1 cellular context compared by ENCODE assay signal in the genomic region with DNA sequence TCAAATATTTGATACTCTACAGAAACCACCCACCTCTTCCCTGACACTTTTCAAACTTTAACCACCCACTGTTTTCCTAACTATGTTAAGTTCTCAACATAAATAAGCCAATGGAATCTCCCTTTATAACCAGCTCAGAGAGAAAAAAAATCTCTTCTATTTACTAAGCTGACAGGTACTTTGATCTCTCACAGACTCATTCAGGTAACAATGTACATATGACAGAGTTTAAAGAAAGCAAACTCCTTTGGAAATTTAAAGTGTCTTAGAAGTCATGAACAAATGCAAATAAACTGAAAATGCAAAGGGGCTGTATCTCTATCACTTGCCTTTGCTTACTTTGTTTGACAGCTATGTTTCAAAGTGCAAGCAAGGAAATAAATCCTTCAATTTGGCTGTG.
TF ChIP-seq lines count a peak whose summit lies in the region.

No MANE protein-coding gene starts in this region.

TF ChIP-seq in HepG2, 621 proteins besides CTCF, POLR2A, EP300 and RAD21 (continued from another document and continues in another):
- TF ChIP-seq, protein P1, sequence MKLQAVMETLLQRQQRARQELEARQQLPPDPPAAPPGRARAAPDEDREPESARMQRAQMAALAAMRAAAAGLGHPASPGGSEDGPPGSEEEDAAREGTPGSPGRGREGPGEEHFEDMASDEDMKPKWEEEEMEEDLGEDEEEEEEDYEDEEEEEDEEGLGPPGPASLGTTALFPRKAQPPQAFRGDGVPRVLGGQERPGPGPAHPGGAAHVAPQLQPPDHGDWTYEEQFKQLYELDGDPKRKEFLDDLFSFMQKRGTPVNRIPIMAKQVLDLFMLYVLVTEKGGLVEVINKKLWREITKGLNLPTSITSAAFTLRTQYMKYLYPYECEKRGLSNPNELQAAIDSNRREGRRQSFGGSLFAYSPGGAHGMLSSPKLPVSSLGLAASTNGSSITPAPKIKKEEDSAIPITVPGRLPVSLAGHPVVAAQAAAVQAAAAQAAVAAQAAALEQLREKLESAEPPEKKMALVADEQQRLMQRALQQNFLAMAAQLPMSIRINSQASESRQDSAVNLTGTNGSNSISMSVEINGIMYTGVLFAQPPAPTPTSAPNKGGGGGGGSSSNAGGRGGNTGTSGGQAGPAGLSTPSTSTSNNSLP (IDR thresholded peaks at IDR 0.05; ENCODE audit: low read depth, low read length): peak; percentile 56; the same call in 1 of the 2 replicates
- TF ChIP-seq TCF7L2 (IDR thresholded peaks at IDR 0.05; ENCODE audit: low read depth, low read length) (peak; percentile 45; the same call in 1 of the 2 replicates), ZNF660 (CRISPR knock-in tag; IDR thresholded peaks at IDR 0.05; ENCODE audit: borderline replicate concordance, low read depth) (no peak), HNF4G (IDR thresholded peaks at IDR 0.05; ENCODE audit: borderline replicate concordance, low read depth, low read length) (0 out of 2 replicates have a peak, but pooled peaks have one; percentile 6), HNF4G (CRISPR knock-in tag; IDR thresholded peaks at IDR 0.05; ENCODE audit: borderline replicate concordance, low read depth) (no peak), PPARG (CRISPR knock-in tag; conservative IDR thresholded peaks at IDR 0.05) (peak; percentile 46; the same call in 1 of the 2 replicates), SAP130 (CRISPR knock-in tag; IDR thresholded peaks at IDR 0.05; ENCODE audit: low read depth) (peak; percentile 62; the same call in 1 of the 2 replicates), ELF3 (CRISPR knock-in tag; IDR thresholded peaks at IDR 0.05) (0 out of 2 replicates have a peak, but pooled peaks have one; percentile 24), MXD4 (CRISPR knock-in tag; IDR thresholded peaks at IDR 0.05) (0 out of 2 replicates have a peak, but pooled peaks have one; percentile 21), SOX13 (IDR thresholded peaks at IDR 0.05) (peak; percentile 31; the same call in 1 of the 2 replicates), SOX13 (CRISPR knock-in tag; conservative IDR thresholded peaks at IDR 0.05 in 1 of 2, IDR thresholded peaks at IDR 0.05 in 1 of 2) (peak in 1 of 2 experiments; percentile 77; a peak in 2 of 4 replicates), ZNF180 (CRISPR knock-in tag; IDR thresholded peaks at IDR 0.05; ENCODE audit: borderline replicate concordance, low read depth) (no peak), ISL2 (CRISPR knock-in tag; IDR thresholded peaks at IDR 0.05) (peak; percentile 88), PHF5A (CRISPR knock-in tag; IDR thresholded peaks at IDR 0.05; ENCODE audit: low read depth, unreplicated experiment) (peak; percentile 48), DPF2 (CRISPR knock-in tag; IDR thresholded peaks at IDR 0.05; ENCODE audit: borderline replicate concordance, low read depth) (peak; percentile 49; the same call in 1 of the 2 replicates), GATAD2A (CRISPR knock-in tag; IDR thresholded peaks at IDR 0.05) (peak; percentile 72)
- TF ChIP-seq, protein P2, sequence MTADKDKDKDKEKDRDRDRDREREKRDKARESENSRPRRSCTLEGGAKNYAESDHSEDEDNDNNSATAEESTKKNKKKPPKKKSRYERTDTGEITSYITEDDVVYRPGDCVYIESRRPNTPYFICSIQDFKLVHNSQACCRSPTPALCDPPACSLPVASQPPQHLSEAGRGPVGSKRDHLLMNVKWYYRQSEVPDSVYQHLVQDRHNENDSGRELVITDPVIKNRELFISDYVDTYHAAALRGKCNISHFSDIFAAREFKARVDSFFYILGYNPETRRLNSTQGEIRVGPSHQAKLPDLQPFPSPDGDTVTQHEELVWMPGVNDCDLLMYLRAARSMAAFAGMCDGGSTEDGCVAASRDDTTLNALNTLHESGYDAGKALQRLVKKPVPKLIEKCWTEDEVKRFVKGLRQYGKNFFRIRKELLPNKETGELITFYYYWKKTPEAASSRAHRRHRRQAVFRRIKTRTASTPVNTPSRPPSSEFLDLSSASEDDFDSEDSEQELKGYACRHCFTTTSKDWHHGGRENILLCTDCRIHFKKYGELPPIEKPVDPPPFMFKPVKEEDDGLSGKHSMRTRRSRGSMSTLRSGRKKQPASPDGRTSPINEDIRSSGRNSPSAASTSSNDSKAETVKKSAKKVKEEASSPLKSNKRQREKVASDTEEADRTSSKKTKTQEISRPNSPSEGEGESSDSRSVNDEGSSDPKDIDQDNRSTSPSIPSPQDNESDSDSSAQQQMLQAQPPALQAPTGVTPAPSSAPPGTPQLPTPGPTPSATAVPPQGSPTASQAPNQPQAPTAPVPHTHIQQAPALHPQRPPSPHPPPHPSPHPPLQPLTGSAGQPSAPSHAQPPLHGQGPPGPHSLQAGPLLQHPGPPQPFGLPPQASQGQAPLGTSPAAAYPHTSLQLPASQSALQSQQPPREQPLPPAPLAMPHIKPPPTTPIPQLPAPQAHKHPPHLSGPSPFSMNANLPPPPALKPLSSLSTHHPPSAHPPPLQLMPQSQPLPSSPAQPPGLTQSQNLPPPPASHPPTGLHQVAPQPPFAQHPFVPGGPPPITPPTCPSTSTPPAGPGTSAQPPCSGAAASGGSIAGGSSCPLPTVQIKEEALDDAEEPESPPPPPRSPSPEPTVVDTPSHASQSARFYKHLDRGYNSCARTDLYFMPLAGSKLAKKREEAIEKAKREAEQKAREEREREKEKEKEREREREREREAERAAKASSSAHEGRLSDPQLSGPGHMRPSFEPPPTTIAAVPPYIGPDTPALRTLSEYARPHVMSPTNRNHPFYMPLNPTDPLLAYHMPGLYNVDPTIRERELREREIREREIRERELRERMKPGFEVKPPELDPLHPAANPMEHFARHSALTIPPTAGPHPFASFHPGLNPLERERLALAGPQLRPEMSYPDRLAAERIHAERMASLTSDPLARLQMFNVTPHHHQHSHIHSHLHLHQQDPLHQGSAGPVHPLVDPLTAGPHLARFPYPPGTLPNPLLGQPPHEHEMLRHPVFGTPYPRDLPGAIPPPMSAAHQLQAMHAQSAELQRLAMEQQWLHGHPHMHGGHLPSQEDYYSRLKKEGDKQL (CRISPR knock-in tag; IDR thresholded peaks at IDR 0.05; ENCODE audit: low read depth): peak; percentile 52; the same call in 1 of the 2 replicates
- TF ChIP-seq, protein P3, sequence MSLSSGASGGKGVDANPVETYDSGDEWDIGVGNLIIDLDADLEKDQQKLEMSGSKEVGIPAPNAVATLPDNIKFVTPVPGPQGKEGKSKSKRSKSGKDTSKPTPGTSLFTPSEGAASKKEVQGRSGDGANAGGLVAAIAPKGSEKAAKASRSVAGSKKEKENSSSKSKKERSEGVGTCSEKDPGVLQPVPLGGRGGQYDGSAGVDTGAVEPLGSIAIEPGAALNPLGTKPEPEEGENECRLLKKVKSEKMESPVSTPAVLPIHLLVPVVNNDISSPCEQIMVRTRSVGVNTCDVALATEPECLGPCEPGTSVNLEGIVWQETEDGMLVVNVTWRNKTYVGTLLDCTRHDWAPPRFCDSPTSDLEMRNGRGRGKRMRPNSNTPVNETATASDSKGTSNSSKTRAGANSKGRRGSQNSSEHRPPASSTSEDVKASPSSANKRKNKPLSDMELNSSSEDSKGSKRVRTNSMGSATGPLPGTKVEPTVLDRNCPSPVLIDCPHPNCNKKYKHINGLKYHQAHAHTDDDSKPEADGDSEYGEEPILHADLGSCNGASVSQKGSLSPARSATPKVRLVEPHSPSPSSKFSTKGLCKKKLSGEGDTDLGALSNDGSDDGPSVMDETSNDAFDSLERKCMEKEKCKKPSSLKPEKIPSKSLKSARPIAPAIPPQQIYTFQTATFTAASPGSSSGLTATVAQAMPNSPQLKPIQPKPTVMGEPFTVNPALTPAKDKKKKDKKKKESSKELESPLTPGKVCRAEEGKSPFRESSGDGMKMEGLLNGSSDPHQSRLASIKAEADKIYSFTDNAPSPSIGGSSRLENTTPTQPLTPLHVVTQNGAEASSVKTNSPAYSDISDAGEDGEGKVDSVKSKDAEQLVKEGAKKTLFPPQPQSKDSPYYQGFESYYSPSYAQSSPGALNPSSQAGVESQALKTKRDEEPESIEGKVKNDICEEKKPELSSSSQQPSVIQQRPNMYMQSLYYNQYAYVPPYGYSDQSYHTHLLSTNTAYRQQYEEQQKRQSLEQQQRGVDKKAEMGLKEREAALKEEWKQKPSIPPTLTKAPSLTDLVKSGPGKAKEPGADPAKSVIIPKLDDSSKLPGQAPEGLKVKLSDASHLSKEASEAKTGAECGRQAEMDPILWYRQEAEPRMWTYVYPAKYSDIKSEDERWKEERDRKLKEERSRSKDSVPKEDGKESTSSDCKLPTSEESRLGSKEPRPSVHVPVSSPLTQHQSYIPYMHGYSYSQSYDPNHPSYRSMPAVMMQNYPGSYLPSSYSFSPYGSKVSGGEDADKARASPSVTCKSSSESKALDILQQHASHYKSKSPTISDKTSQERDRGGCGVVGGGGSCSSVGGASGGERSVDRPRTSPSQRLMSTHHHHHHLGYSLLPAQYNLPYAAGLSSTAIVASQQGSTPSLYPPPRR (CRISPR knock-in tag; IDR thresholded peaks at IDR 0.05; ENCODE audit: borderline replicate concordance): peak; percentile 91
- TF ChIP-seq, protein P4, sequence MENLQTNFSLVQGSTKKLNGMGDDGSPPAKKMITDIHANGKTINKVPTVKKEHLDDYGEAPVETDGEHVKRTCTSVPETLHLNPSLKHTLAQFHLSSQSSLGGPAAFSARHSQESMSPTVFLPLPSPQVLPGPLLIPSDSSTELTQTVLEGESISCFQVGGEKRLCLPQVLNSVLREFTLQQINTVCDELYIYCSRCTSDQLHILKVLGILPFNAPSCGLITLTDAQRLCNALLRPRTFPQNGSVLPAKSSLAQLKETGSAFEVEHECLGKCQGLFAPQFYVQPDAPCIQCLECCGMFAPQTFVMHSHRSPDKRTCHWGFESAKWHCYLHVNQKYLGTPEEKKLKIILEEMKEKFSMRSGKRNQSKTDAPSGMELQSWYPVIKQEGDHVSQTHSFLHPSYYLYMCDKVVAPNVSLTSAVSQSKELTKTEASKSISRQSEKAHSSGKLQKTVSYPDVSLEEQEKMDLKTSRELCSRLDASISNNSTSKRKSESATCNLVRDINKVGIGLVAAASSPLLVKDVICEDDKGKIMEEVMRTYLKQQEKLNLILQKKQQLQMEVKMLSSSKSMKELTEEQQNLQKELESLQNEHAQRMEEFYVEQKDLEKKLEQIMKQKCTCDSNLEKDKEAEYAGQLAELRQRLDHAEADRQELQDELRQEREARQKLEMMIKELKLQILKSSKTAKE (CRISPR knock-in tag; IDR thresholded peaks at IDR 0.05; ENCODE audit: borderline replicate concordance): no peak
- TF ChIP-seq, protein P5, sequence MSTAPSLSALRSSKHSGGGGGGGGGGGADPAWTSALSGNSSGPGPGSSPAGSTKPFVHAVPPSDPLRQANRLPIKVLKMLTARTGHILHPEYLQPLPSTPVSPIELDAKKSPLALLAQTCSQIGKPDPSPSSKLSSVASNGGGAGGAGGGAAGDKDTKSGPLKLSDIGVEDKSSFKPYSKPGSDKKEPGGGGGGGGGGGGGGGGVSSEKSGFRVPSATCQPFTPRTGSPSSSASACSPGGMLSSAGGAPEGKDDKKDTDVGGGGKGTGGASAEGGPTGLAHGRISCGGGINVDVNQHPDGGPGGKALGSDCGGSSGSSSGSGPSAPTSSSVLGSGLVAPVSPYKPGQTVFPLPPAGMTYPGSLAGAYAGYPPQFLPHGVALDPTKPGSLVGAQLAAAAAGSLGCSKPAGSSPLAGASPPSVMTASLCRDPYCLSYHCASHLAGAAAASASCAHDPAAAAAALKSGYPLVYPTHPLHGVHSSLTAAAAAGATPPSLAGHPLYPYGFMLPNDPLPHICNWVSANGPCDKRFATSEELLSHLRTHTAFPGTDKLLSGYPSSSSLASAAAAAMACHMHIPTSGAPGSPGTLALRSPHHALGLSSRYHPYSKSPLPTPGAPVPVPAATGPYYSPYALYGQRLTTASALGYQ (CRISPR knock-in tag; IDR thresholded peaks at IDR 0.05): 0 out of 2 replicates have a peak, but pooled peaks have one; percentile 52
- TF ChIP-seq, protein P6, sequence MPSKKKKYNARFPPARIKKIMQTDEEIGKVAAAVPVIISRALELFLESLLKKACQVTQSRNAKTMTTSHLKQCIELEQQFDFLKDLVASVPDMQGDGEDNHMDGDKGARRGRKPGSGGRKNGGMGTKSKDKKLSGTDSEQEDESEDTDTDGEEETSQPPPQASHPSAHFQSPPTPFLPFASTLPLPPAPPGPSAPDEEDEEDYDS (CRISPR knock-in tag; IDR thresholded peaks at IDR 0.05): no peak
- TF ChIP-seq, protein P7, sequence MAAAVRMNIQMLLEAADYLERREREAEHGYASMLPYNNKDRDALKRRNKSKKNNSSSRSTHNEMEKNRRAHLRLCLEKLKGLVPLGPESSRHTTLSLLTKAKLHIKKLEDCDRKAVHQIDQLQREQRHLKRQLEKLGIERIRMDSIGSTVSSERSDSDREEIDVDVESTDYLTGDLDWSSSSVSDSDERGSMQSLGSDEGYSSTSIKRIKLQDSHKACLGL (CRISPR knock-in tag; IDR thresholded peaks at IDR 0.05): no peak
- TF ChIP-seq, protein P8, sequence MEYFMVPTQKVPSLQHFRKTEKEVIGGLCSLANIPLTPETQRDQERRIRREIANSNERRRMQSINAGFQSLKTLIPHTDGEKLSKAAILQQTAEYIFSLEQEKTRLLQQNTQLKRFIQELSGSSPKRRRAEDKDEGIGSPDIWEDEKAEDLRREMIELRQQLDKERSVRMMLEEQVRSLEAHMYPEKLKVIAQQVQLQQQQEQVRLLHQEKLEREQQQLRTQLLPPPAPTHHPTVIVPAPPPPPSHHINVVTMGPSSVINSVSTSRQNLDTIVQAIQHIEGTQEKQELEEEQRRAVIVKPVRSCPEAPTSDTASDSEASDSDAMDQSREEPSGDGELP (IDR thresholded peaks at IDR 0.05; ENCODE audit: borderline replicate concordance, low read depth): 0 out of 2 replicates have a peak, but pooled peaks have one; percentile 26
- TF ChIP-seq, protein P9, sequence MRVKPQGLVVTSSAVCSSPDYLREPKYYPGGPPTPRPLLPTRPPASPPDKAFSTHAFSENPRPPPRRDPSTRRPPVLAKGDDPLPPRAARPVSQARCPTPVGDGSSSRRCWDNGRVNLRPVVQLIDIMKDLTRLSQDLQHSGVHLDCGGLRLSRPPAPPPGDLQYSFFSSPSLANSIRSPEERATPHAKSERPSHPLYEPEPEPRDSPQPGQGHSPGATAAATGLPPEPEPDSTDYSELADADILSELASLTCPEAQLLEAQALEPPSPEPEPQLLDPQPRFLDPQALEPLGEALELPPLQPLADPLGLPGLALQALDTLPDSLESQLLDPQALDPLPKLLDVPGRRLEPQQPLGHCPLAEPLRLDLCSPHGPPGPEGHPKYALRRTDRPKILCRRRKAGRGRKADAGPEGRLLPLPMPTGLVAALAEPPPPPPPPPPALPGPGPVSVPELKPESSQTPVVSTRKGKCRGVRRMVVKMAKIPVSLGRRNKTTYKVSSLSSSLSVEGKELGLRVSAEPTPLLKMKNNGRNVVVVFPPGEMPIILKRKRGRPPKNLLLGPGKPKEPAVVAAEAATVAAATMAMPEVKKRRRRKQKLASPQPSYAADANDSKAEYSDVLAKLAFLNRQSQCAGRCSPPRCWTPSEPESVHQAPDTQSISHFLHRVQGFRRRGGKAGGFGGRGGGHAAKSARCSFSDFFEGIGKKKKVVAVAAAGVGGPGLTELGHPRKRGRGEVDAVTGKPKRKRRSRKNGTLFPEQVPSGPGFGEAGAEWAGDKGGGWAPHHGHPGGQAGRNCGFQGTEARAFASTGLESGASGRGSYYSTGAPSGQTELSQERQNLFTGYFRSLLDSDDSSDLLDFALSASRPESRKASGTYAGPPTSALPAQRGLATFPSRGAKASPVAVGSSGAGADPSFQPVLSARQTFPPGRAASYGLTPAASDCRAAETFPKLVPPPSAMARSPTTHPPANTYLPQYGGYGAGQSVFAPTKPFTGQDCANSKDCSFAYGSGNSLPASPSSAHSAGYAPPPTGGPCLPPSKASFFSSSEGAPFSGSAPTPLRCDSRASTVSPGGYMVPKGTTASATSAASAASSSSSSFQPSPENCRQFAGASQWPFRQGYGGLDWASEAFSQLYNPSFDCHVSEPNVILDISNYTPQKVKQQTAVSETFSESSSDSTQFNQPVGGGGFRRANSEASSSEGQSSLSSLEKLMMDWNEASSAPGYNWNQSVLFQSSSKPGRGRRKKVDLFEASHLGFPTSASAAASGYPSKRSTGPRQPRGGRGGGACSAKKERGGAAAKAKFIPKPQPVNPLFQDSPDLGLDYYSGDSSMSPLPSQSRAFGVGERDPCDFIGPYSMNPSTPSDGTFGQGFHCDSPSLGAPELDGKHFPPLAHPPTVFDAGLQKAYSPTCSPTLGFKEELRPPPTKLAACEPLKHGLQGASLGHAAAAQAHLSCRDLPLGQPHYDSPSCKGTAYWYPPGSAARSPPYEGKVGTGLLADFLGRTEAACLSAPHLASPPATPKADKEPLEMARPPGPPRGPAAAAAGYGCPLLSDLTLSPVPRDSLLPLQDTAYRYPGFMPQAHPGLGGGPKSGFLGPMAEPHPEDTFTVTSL (CRISPR knock-in tag; IDR thresholded peaks at IDR 0.05; ENCODE audit: borderline replicate concordance): peak; percentile 76; the same call in 1 of the 2 replicates
